Comparison of ENCODE assay signal across 9 cellular contexts in genomic region chr13:42571895-42572294, GRCh38. TPM values are rescaled to one million over a fixed set of nuclear protein-coding genes. Genes with fewer than 3 reads are reported as not detected.
"Had no signal": no experiment of that assay in that cellular context is flagged by ENCODE, and none has a peak within 500 bp of the region (broad histone marks: within the 10 kb centered on the region; RNA-seq: fewer than 3 reads in every experiment).

No MANE protein-coding gene starts in this region.

- H3K9ac ChIP-seq: GM23248 had no signal

- H3K36me3 Mint-ChIP-seq: IgD-negative memory B cell had no signal

- H3K4me3 ChIP-seq: GM23248 had no signal

- H3K27ac Mint-ChIP-seq: H9, IgD-negative memory B cell had no signal

- DNase-seq: GM23248, GOT3, H9, HCEC 1CT, KBM-7 had no signal

- H3K4me3 Mint-ChIP-seq: H9 had no signal

- H2AFZ ChIP-seq: GM23248 had no signal

- H3K27ac ChIP-seq: GM23248 had no signal

- FAIRE-seq: H54, HTR-8/SVneo had no signal

RNA-seq across cellular contexts. Expression of gene TNFSF11, which starts 2.1 kb away (rescaled TPM):
- total RNA-seq: GM23248, HT-29 had no signal
- polyA plus RNA-seq: GM23248, IgD-negative memory B cell had no signal
